11 cellular contexts compared by ENCODE assay signal in genomic region chr11:95242202-95242989, GRCh38. TPM values are rescaled to one million over a fixed set of nuclear protein-coding genes. Genes with fewer than 3 reads are reported as not detected.
DNase-seq lines count a peak whose midpoint lies in the region; ATAC-seq and TF ChIP-seq lines count a peak whose summit lies in the region.
"Had no signal": no experiment of that assay in that cellular context is flagged by ENCODE, and none has a peak within 500 bp of the region (broad histone marks: within the 10 kb centered on the region; RNA-seq: fewer than 3 reads in every experiment).

No MANE protein-coding gene starts in this region.

- no peaks in the 10 kb centered on the region for H3K27me3 Mint-ChIP-seq in stimulated activated naive CD8-positive, alpha-beta T cell treated with anti-CD3 and anti-CD28 coated beads, Interleukin-15, Interleukin-2, amounts not matched to agents 100 ng/mL and 50 ng/mL, for 24 hours
- H3K27me3 Mint-ChIP-seq in natural killer cell treated with Interleukin-12 subunit alpha and Interleukin-12 subunit beta and Interleukin-15 and Interleukin-18, amount 100 ng/mL, for 72 hours = peaks cover 18 to 20% of the 10 kb centered on the region in 2 donors

- no peaks in the 10 kb centered on the region for H3K4me1 ChIP-seq in effector memory CD4-positive, alpha-beta T cell (ENCODE audit: control insufficient read depth, insufficient read depth, low read length, poor library complexity, severe bottlenecking)
- H3K4me1 ChIP-seq: esophagus muscularis mucosa had no signal

- ATAC-seq in stimulated activated naive CD8-positive, alpha-beta T cell treated with anti-CD3 and anti-CD28 coated beads, Interleukin-15, Interleukin-2, amounts not matched to agents 100 U/mL and 50 U/mL, for 24 hours = no peak
- ATAC-seq in HG03135 (IDR thresholded peaks at IDR 0.05; ENCODE audit: unreplicated experiment) (peak; percentile 74), omental fat pad (ENCODE audit: low FRiP score) (no peak)
- no peak for ATAC-seq in natural killer cell treated with Interleukin-12 subunit alpha and Interleukin-12 subunit beta and Interleukin-15 and Interleukin-18, amount 100 ng/mL, for 72 hours

- H3K36me3 ChIP-seq in effector memory CD4-positive, alpha-beta T cell (ENCODE audit: control insufficient read depth, insufficient read depth, low read length) = no peaks in the 10 kb centered on the region
- H3K36me3 ChIP-seq: esophagus muscularis mucosa had no signal

- peak overlapping the region in 1 of 2 donors; percentile 44 for H3K27ac ChIP-seq in coronary artery
- no peak overlapping the region for H3K27ac ChIP-seq in effector memory CD4-positive, alpha-beta T cell (ENCODE audit: insufficient read depth, low read length, poor library complexity, severe bottlenecking)

- no peaks in the 10 kb centered on the region for H3K9me3 ChIP-seq in effector memory CD4-positive, alpha-beta T cell (ENCODE audit: control insufficient read depth, low read length)
- H3K9me3 ChIP-seq: esophagus muscularis mucosa had no signal

- no peak for TF ChIP-seq CTCF in coronary artery (IDR thresholded peaks at IDR 0.05)
- TF ChIP-seq CTCF in omental fat pad (IDR thresholded peaks at IDR 0.05) = no peak

- peak overlapping the region; percentile 44 for H3K4me3 ChIP-seq in coronary artery
- H3K4me3 ChIP-seq in effector memory CD4-positive, alpha-beta T cell (ENCODE audit: insufficient read depth, low read depth, low read length, poor library complexity, severe bottlenecking) = no peak overlapping the region
- H3K4me3 ChIP-seq: esophagus muscularis mucosa had no signal

- DNase-seq in stimulated activated naive CD8-positive, alpha-beta T cell treated with anti-CD3 and anti-CD28 coated beads, Interleukin-15, Interleukin-2, amounts not matched to agents 100 U/mL and 50 U/mL, for 24 hours = no peak
- DNase-seq in coronary artery (ENCODE audit: low spot score) = no peak
- DNase-seq in effector memory CD4-positive, alpha-beta T cell = no peak
- DNase-seq in natural killer cell treated with Interleukin-12 subunit alpha and Interleukin-12 subunit beta and Interleukin-15 and Interleukin-18, amount 100 ng/mL, for 72 hours (ENCODE audit: low spot score) = no peak
- no peak for DNase-seq in globus pallidus (ENCODE audit: low spot score)
- DNase-seq in omental fat pad (ENCODE audit: low spot score) = no peak
- DNase-seq: ACHN, NCI-H1048 had no signal

- H3K4me3 Mint-ChIP-seq in stimulated activated naive CD8-positive, alpha-beta T cell treated with anti-CD3 and anti-CD28 coated beads, Interleukin-15, Interleukin-2, amounts not matched to agents 100 ng/mL and 50 ng/mL, for 24 hours = no peak overlapping the region
- H3K4me3 Mint-ChIP-seq in natural killer cell treated with Interleukin-12 subunit alpha and Interleukin-12 subunit beta and Interleukin-15 and Interleukin-18, amount 100 ng/mL, for 72 hours = no peak overlapping the region

- no peaks in the 10 kb centered on the region for H3K27me3 ChIP-seq in effector memory CD4-positive, alpha-beta T cell (replicated peaks; ENCODE audit: control insufficient read depth, insufficient read depth, low read length, poor library complexity, severe bottlenecking)
- H3K27me3 ChIP-seq: esophagus muscularis mucosa had no signal

- peak overlapping the region; percentile 50 for H3K27ac Mint-ChIP-seq in stimulated activated naive CD8-positive, alpha-beta T cell treated with anti-CD3 and anti-CD28 coated beads, Interleukin-15, Interleukin-2, amounts not matched to agents 100 ng/mL and 50 ng/mL, for 24 hours
- H3K27ac Mint-ChIP-seq in natural killer cell treated with Interleukin-12 subunit alpha and Interleukin-12 subunit beta and Interleukin-15 and Interleukin-18, amount 100 ng/mL, for 72 hours = no peak overlapping the region

- peaks cover 22% of the 10 kb centered on the region for H3K4me1 Mint-ChIP-seq in stimulated activated naive CD8-positive, alpha-beta T cell treated with anti-CD3 and anti-CD28 coated beads, Interleukin-15, Interleukin-2, amounts not matched to agents 100 ng/mL and 50 ng/mL, for 24 hours (ENCODE audit: low read depth)
- peaks cover 0 to 7% of the 10 kb centered on the region in 2 donors for H3K4me1 Mint-ChIP-seq in natural killer cell treated with Interleukin-12 subunit alpha and Interleukin-12 subunit beta and Interleukin-15 and Interleukin-18, amount 100 ng/mL, for 72 hours (ENCODE audit: low read depth in 2 of 2)

- no peaks in the 10 kb centered on the region for H3K9me3 Mint-ChIP-seq in stimulated activated naive CD8-positive, alpha-beta T cell treated with anti-CD3 and anti-CD28 coated beads, Interleukin-15, Interleukin-2, amounts not matched to agents 100 ng/mL and 50 ng/mL, for 24 hours
- no peaks in the 10 kb centered on the region for H3K9me3 Mint-ChIP-seq in natural killer cell treated with Interleukin-12 subunit alpha and Interleukin-12 subunit beta and Interleukin-15 and Interleukin-18, amount 100 ng/mL, for 72 hours

- H3K36me3 Mint-ChIP-seq in stimulated activated naive CD8-positive, alpha-beta T cell treated with anti-CD3 and anti-CD28 coated beads, Interleukin-15, Interleukin-2, amounts not matched to agents 100 ng/mL and 50 ng/mL, for 24 hours (ENCODE audit: low read depth) = no peaks in the 10 kb centered on the region
- no peaks in the 10 kb centered on the region for H3K36me3 Mint-ChIP-seq in natural killer cell treated with Interleukin-12 subunit alpha and Interleukin-12 subunit beta and Interleukin-15 and Interleukin-18, amount 100 ng/mL, for 72 hours

RNA-seq across cellular contexts. Expression of gene SESN3, which starts 11.4 kb away (rescaled TPM):
- total RNA-seq in natural killer cell treated with Interleukin-12 subunit alpha and Interleukin-12 subunit beta and Interleukin-15 and Interleukin-18, amount 100 ng/mL, for 72 hours = 1 to 10 TPM in 1 of 2 donors, under 1 TPM in 1; 0.55 to 1.8 TPM
- total RNA-seq in omental fat pad = 10 to 100 TPM; 11.3 to 27.2 (median 19.4) TPM

Comparison
In these comparisons a context has a peak if more than half of its experiments do, and no peak if none do; other contexts are left out.
1. RNA of gene SESN3, which starts 11.4 kb away (total RNA-seq): 11.3 to 27.2 TPM in omental fat pad; 0.55 to 1.8 TPM in natural killer cell treated with Interleukin-12 subunit alpha and Interleukin-12 subunit beta and Interleukin-15 and Interleukin-18, amount 100 ng/mL, for 72 hours; every median in the first group is over 4 times any median in the second.